ENCODE assay signal across 1 cellular context in the genomic region with DNA sequence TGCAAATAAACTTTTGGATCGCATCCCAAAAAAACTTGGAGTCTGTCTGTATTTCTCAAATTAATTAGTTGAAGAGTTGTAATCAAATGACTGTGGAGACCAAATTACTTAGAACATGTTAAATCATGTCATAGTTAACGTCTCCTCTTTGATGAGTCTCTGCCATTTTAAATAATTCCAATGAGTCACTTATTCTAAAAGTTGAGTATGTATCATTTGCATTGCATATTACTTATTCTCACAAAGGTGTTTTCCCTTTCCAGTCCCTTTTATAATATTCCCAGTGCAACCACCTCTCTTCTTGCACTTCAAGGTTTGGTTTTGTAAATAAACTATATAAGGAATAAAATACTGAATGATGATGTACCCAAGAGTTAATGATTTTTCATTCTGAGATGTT.
A peak's percentile ranks its signal among the peaks of the same experiment; 100 is the strongest.
TF ChIP-seq lines count a peak whose summit lies in the region.

No MANE protein-coding gene starts in this region.

TF ChIP-seq in HEK293, 187 proteins besides CTCF, POLR2A, EP300 and RAD21:
- TF ChIP-seq PRDM6 (tag by site-specific recombination; IDR thresholded peaks at IDR 0.05), result 0 out of 2 replicates have a peak, but pooled peaks have one; percentile 5
- TF ChIP-seq ZNF132 (tag by site-specific recombination; IDR thresholded peaks at IDR 0.05; ENCODE audit: borderline replicate concordance), result no peak
